Comparison of ENCODE assay signal across 16 cellular contexts in the genomic region with DNA sequence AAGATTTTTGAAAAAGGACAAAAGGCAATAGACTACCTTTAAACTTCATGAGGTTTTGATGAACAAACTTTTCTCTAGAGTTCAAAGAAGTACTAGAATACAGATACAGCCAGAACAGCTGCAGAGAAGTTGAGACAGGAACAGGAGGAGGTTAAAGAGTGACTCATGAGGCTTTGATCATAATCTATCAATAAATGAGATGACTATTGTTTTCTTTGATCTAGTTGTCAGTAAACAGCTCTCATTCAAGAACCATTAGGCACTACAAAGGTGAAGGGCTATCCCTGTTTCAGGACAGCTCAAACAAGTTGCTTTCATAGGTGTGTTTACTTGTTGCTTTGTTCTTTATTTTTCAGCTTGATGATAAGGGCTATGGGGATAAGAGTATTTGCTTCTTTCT. TPM values are rescaled to one million over a fixed set of nuclear protein-coding genes. Genes with fewer than 3 reads are reported as not detected.
A peak's percentile ranks its signal among the peaks of the same experiment; 100 is the strongest.
DNase-seq lines count a peak whose midpoint lies in the region; ATAC-seq, FAIRE-seq and TF ChIP-seq lines count a peak whose summit lies in the region.
"Had no signal": no experiment of that assay in that cellular context is flagged by ENCODE, and none has a peak within 500 bp of the region (broad histone marks: within the 10 kb centered on the region; RNA-seq: fewer than 3 reads in every experiment).

No MANE protein-coding gene starts in this region.

- ATAC-seq in GM12878 = peak; percentile 3; the same call in 2 of the 3 replicates
- no peak for ATAC-seq in stimulated activated naive B cell treated with anti-CD40 and anti-IgM and Interleukin-4, amounts not matched to agents 10 μg/mL and 1 μg/mL and 100 μg/mL, for 72 hours (replicated peaks)
- no peak for ATAC-seq in HG03520 (IDR thresholded peaks at IDR 0.05; ENCODE audit: unreplicated experiment)

- H3K27me3 ChIP-seq in GM12878 (replicated peaks in 1 of 2; ENCODE audit: control insufficient read depth in 2 of 2, insufficient read depth in 2 of 2, low read length in 1 of 2) = no peaks in the 10 kb centered on the region

- peaks cover 6% of the 10 kb centered on the region for H3K9me3 Mint-ChIP-seq in activated naive CD4-positive, alpha-beta T cell treated with anti-CD3 and anti-CD28 coated beads, Interleukin-2, amount 10 ng/mL, durations not matched to agents 7 days and 5 days
- no peaks in the 10 kb centered on the region for H3K9me3 Mint-ChIP-seq in stimulated activated naive B cell treated with anti-CD40 and anti-IgM and Interleukin-4, amounts not matched to agents 10 μg/mL and 1 μg/mL and 100 μg/mL, for 72 hours

- H3K4me3 Mint-ChIP-seq in activated naive CD4-positive, alpha-beta T cell treated with anti-CD3 and anti-CD28 coated beads, Interleukin-2, amount 10 ng/mL, durations not matched to agents 7 days and 5 days = peak overlapping the region; percentile 44
- H3K4me3 Mint-ChIP-seq in stimulated activated naive B cell treated with anti-CD40 and anti-IgM and Interleukin-4, amounts not matched to agents 10 μg/mL and 1 μg/mL and 100 μg/mL, for 72 hours = no peak overlapping the region

- peak overlapping the region; percentile 84 for H3K27ac ChIP-seq in KOPT-K1 (ENCODE audit: low read depth, low read length, poor library complexity, severe bottlenecking)
- H3K27ac ChIP-seq in GM12878 (ENCODE audit: control insufficient read depth, insufficient read depth) = no peak overlapping the region
- H3K27ac ChIP-seq: epithelial cell of prostate had no signal

- H3K4me3 ChIP-seq in GM12878 = no peak overlapping the region
- H3K4me3 ChIP-seq: skin epidermis had no signal

- intact Hi-C loops in GM12878 (cut with micrococcal nuclease; ENCODE audit: unreplicated experiment) = no loop called here

- peaks cover 10% of the 10 kb centered on the region; the same call in 1 of the 2 replicates for H3K4me1 ChIP-seq in GM12878 (ENCODE audit: control insufficient read depth, insufficient read depth, low read length)

- TF ChIP-seq CTCF in GM12878 (IDR thresholded peaks at IDR 0.05 in 2 of 3, conservative IDR thresholded peaks at IDR 0.05 in 1 of 3; ENCODE audit: control insufficient read depth in 2 of 3, extremely low read depth in 1 of 3, insufficient read depth in 1 of 3, low read depth in 3 of 3, low read length in 3 of 3) = no peak

- RAD21 ChIA-PET in GM12878 (lab: Charles Lee; ENCODE audit: unreplicated experiment) = no interaction called here

- peaks cover 59% of the 10 kb centered on the region for H3K36me3 Mint-ChIP-seq in activated naive CD4-positive, alpha-beta T cell treated with anti-CD3 and anti-CD28 coated beads, Interleukin-2, amount 10 ng/mL, durations not matched to agents 7 days and 5 days
- peaks cover 32 to 36% of the 10 kb centered on the region in 2 donors for H3K36me3 Mint-ChIP-seq in stimulated activated naive B cell treated with anti-CD40 and anti-IgM and Interleukin-4, amounts not matched to agents 10 μg/mL and 1 μg/mL and 100 μg/mL, for 72 hours

- no peak for TF ChIP-seq RAD21 in GM12878 (IDR thresholded peaks at IDR 0.05; ENCODE audit: insufficient read depth, low read depth, low read length)

- peak overlapping the region; percentile 93 for H3K27ac Mint-ChIP-seq in activated naive CD4-positive, alpha-beta T cell treated with anti-CD3 and anti-CD28 coated beads, Interleukin-2, amount 10 ng/mL, durations not matched to agents 7 days and 5 days
- peak overlapping the region; percentile 47 for H3K27ac Mint-ChIP-seq in stimulated activated naive B cell treated with anti-CD40 and anti-IgM and Interleukin-4, amounts not matched to agents 10 μg/mL and 1 μg/mL and 100 μg/mL, for 72 hours

- no peak overlapping the region for H2AFZ ChIP-seq in GM12878 (ENCODE audit: control insufficient read depth, low read depth, low read length)

- H3K9me3 ChIP-seq in KOPT-K1 (ENCODE audit: insufficient read depth, low read length, poor library complexity, severe bottlenecking) = no peaks in the 10 kb centered on the region
- H3K9me3 ChIP-seq in GM12878 (replicated peaks; ENCODE audit: control insufficient read depth, insufficient read depth, low read length) = no peaks in the 10 kb centered on the region; the same call in 2 of the 3 replicates

- CTCF ChIA-PET in activated naive CD4-positive, alpha-beta T cell treated with anti-CD3 and anti-CD28 coated beads, Interleukin-2, amount 10 ng/mL, durations not matched to agents 7 days and 5 days (lab: Charles Lee) = no interaction called here
- CTCF ChIA-PET in GM12878 (lab: Yijun Ruan, JAX) = interaction anchor here (0.9 kb wide), 1 partner anchor 32 kb away, joined by 3 read pairs; no protein-coding TSS in a partner anchor

- no peak for FAIRE-seq in GM12878 (lab: Jason Lieb, UNC)

- no peak overlapping the region for H3K9ac ChIP-seq in GM12878 (ENCODE audit: control insufficient read depth, insufficient read depth, low read length)

- no peak for TF ChIP-seq EP300 in GM12878 (IDR thresholded peaks at IDR 0.05; ENCODE audit: borderline replicate concordance in 1 of 2, control insufficient read depth in 1 of 2, low read depth in 2 of 2, low read length in 2 of 2)

- POLR2A ChIA-PET in GM12878 (lab: Charles Lee) = interaction anchor here (0.6 to 1.7 kb wide), 2 partner anchors 10 to 145 kb away, joined by 3 to 5 read pairs; no protein-coding TSS in a partner anchor

- 0 out of 2 replicates have a peak overlapping the region, but pooled peaks have one; percentile 13 for H3K4me2 ChIP-seq in GM12878 (ENCODE audit: control insufficient read depth, insufficient read depth)

- TF ChIP-seq POLR2A in GM12878 (IDR thresholded peaks at IDR 0.05; ENCODE audit: low read depth, low read length) = no peak

- H3K27me3 Mint-ChIP-seq in activated naive CD4-positive, alpha-beta T cell treated with anti-CD3 and anti-CD28 coated beads, Interleukin-2, amount 10 ng/mL, durations not matched to agents 7 days and 5 days = peaks cover 3% of the 10 kb centered on the region
- H3K27me3 Mint-ChIP-seq in stimulated activated naive B cell treated with anti-CD40 and anti-IgM and Interleukin-4, amounts not matched to agents 10 μg/mL and 1 μg/mL and 100 μg/mL, for 72 hours = peaks cover 0 to under 1% of the 10 kb centered on the region in 2 donors

- DNase-seq in activated naive CD4-positive, alpha-beta T cell treated with anti-CD3 and anti-CD28 coated beads, Interleukin-2, amount 10 ng/mL, durations not matched to agents 7 days and 5 days = peak; percentile 29
- no peak for DNase-seq in activated naive CD4-positive, alpha-beta T cell treated with anti-CD3 and anti-CD28 coated beads, Interleukin-2, amount 50 U/mL, for 16 hours
- DNase-seq in GM12878 (ENCODE audit: low read depth, low spot score) = no peak
- no peak for DNase-seq in stimulated activated naive B cell treated with anti-CD40 and anti-IgM and Interleukin-4, amounts not matched to agents 10 μg/mL and 1 μg/mL and 100 μg/mL, for 72 hours
- no peak for DNase-seq in NOMO-1 treated with DMSO at 0.1 percent for 48 hours (lab: John Stamatoyannopoulos, UW; ENCODE audit: unreplicated experiment)
- DNase-seq in NCI-H446 treated with DMSO at 0.1 percent for 48 hours (lab: John Stamatoyannopoulos, UW) = no peak
- DNase-seq: activated CD4-positive, alpha-beta T cell treated with anti-CD3 and anti-CD28 coated beads for 48 hours; cerebellar nuclear complex; Kasumi-1; mesendoderm; NCI-H1694; substantia nigra had no signal

- in situ Hi-C loops in GM12878 (cut with MboI) = no loop called here

- H3K36me3 ChIP-seq in KOPT-K1 (ENCODE audit: insufficient read depth, low read length) = peaks cover 21% of the 10 kb centered on the region; the same call in 1 of the 2 replicates
- peaks cover 0 to 5% of the 10 kb centered on the region in 2 experiments; a peak in 1 of 4 replicates for H3K36me3 ChIP-seq in GM12878 (ENCODE audit: control insufficient read depth in 2 of 2, insufficient read depth in 2 of 2, low read length in 1 of 2)

- no TSS peak for BruUV-seq in GM12878 (replicated peaks; lab: Mats Ljungman, UMichigan)

- H3K79me2 ChIP-seq in GM12878 (ENCODE audit: control insufficient read depth, insufficient read depth, low read length) = peaks cover 6% of the 10 kb centered on the region

- SMC1A ChIA-PET in GM12878 (lab: Charles Lee; ENCODE audit: uncharacterized antibody, unreplicated experiment) = interaction anchor here (0.7 to 1.8 kb wide), 8 partner anchors 9 to 128 kb away, joined by 3 to 9 read pairs (median 4); no protein-coding TSS in a partner anchor

- no peaks in the 10 kb centered on the region for H4K20me1 ChIP-seq in GM12878 (ENCODE audit: control insufficient read depth, insufficient read depth)

- H3K4me1 Mint-ChIP-seq in activated naive CD4-positive, alpha-beta T cell treated with anti-CD3 and anti-CD28 coated beads, Interleukin-2, amount 10 ng/mL, durations not matched to agents 7 days and 5 days = peaks cover 69% of the 10 kb centered on the region
- H3K4me1 Mint-ChIP-seq in stimulated activated naive B cell treated with anti-CD40 and anti-IgM and Interleukin-4, amounts not matched to agents 10 μg/mL and 1 μg/mL and 100 μg/mL, for 72 hours = peaks cover 10 to 35% of the 10 kb centered on the region in 2 donors

TF ChIP-seq in GM12878, 131 proteins besides CTCF, POLR2A, EP300 and RAD21 (continues in another document):
- TF ChIP-seq CEBPB (IDR thresholded peaks at IDR 0.05; ENCODE audit: borderline replicate concordance in 1 of 2, low read depth in 2 of 2, low read length in 2 of 2) (peak in 1 of 2 experiments; percentile 59; a peak in 1 of 4 replicates), NR2C1 (IDR thresholded peaks at IDR 0.05) (no peak)

RNA-seq across cellular contexts. Expression of a gene that starts 2.4 kb away (rescaled TPM):
- total RNA-seq in GM12878 (2013; cell fraction: nucleolus; rRNA removed) = 39.9 and 40.2 TPM in 2 replicates
- total RNA-seq in GM12878 (2014; rRNA removed) = 40.3 and 42.8 TPM in 2 replicates
- total RNA-seq in GM12878 (2014; rRNA removed; fragmentation: Illumina TruSeq; extraction: Trizol) = 45.3 and 45.7 TPM in 2 replicates
- 18.8 and 22.3 TPM in 2 replicates for total RNA-seq in GM12878 (2021)
- 35.0 TPM for polyA plus RNA-seq in GM12878 (2011; ENCODE audit: low read depth)
- polyA plus RNA-seq in GM12878 (2011; rRNA removed) = 57.5 and 83.6 TPM in 2 replicates
- polyA plus RNA-seq in GM12878 (2011; cell fraction: cytosol; rRNA removed) = 35.0 and 39.1 TPM in 2 replicates
- 17.1 and 26.3 TPM in 2 replicates for polyA plus RNA-seq in GM12878 (2011; cell fraction: nucleus; rRNA removed)
- 24.7 and 32.4 TPM in 2 replicates for polyA plus RNA-seq in GM12878 (2012)
- 71.3 and 83.4 TPM in 2 replicates for polyA plus RNA-seq in GM12878 (2014; fragmentation: Illumina TruSeq; extraction: Trizol)
- 100 to 1,000 TPM in 1 of 2 experiments, 10 to 100 TPM in 1; 87.0 to 106 TPM for polyA plus RNA-seq in GM12878 (2014; fragmentation: Nextera tagmentation; extraction: Ambion mirVana)
- polyA plus RNA-seq in GM12878 (2014; rRNA removed) = 35.8 and 44.3 TPM in 2 replicates
- 10 to 100 TPM; 71.1 to 82.6 TPM for polyA plus RNA-seq in GM12878 (2016; fragmentation: Nextera tagmentation; extraction: Ambion mirVana)
- polyA minus RNA-seq in GM12878 (2011; rRNA and poly(A)+ RNA removed) = 29.3 and 29.9 TPM in 2 replicates
- polyA minus RNA-seq in GM12878 (2011; cell fraction: cytosol; rRNA and poly(A)+ RNA removed) = 12.2 and 13.8 TPM in 2 replicates
- polyA minus RNA-seq in GM12878 (2011; cell fraction: nucleus; rRNA and poly(A)+ RNA removed) = 16.2 and 19.9 TPM in 2 replicates
